In the genomic region with DNA sequence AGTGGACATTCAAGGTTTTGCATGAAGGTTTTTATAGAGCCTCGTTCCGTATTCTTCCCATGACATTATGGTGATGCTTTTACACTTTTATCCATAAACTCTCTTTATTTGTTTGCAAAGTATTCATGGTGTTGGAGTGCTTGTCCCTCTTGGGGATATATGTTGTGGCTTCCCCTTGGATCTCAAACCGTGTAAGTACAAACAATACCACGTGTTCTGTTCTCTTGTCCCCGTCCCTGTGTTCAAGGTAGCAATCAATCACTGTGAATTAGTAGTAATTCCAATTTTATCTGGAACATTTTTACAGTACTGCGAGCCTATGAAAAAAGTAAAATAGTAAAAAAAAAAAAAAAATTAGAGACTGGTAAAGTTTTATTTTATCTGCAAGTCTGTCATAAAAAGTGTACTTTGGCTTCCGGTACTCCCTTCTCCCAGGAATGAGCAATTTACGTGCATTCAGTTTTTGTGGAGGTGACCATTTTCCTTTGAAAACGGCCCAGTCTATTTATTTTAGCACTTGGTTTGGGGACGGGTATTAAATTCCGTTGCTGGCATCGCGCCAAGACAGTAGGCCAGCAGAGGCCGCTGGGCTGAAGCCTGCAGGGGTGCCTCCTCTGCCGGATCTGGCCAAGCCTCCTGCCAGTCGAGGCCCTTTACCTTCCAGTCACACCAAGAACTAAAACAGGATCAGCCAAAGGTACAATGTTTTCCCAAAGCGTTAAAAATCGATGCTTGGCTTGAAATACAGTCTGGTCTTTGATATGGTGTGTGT, we compare ENCODE assay signal across 8 cellular contexts.
A peak's percentile ranks its signal among the peaks of the same experiment; 100 is the strongest.
DNase-seq lines count a peak whose midpoint lies in the region; ATAC-seq lines count a peak whose summit lies in the region.

No MANE protein-coding gene starts in this region.

- no peak for ATAC-seq in GM18861 (IDR thresholded peaks at IDR 0.05; ENCODE audit: unreplicated experiment)

- DNase-seq in activated naive CD4-positive, alpha-beta T cell treated with anti-CD3 and anti-CD28 coated beads for 36 hours: peak; percentile 50
- DNase-seq in activated naive CD4-positive, alpha-beta T cell treated with Interleukin-2 at 50 U/mL for 16 hours: no peak
- DNase-seq in NCI-H187 (lab: John Stamatoyannopoulos, UW) (peak; percentile 17 to 19), UCSD-AML1 (lab: John Stamatoyannopoulos, UW; ENCODE audit: unreplicated experiment) (peak; percentile 80), dermis blood vessel endothelial cell (peak; percentile 74), kidney glomerular epithelial cell (lab: John Stamatoyannopoulos, UW) (peak; percentile 47)
- peak; percentile 14 for DNase-seq in stimulated activated CD4-positive, alpha-beta T cell treated with anti-CD3 and anti-CD28 coated beads, Interleukin-12 subunit alpha, Interleukin-12 subunit beta, amount 100 ng/mL, for 4 hours

- intact Hi-C loops in activated naive CD4-positive, alpha-beta T cell treated with anti-CD3 and anti-CD28 coated beads for 36 hours (cut with micrococcal nuclease): no loop called here

- no peaks in the 10 kb centered on the region for H3K9me3 Mint-ChIP-seq in activated naive CD4-positive, alpha-beta T cell treated with anti-CD3 and anti-CD28 coated beads for 36 hours

- H3K27me3 Mint-ChIP-seq in activated naive CD4-positive, alpha-beta T cell treated with anti-CD3 and anti-CD28 coated beads for 36 hours (ENCODE audit: low read depth): peaks cover 10% of the 10 kb centered on the region

- no peaks in the 10 kb centered on the region for H3K36me3 Mint-ChIP-seq in activated naive CD4-positive, alpha-beta T cell treated with anti-CD3 and anti-CD28 coated beads for 36 hours (ENCODE audit: low read depth)

- CTCF ChIA-PET in activated naive CD4-positive, alpha-beta T cell treated with anti-CD3 and anti-CD28 coated beads for 36 hours (lab: Charles Lee): interaction anchor here (1.0 to 2.3 kb wide), 2 partner anchors 10 kb away, joined by 3 to 12 read pairs; no protein-coding TSS in a partner anchor

- peak overlapping the region; percentile 57 for H3K4me3 Mint-ChIP-seq in activated naive CD4-positive, alpha-beta T cell treated with anti-CD3 and anti-CD28 coated beads for 36 hours

- H3K27ac Mint-ChIP-seq in activated naive CD4-positive, alpha-beta T cell treated with anti-CD3 and anti-CD28 coated beads for 36 hours: no peak overlapping the region

- H3K4me1 Mint-ChIP-seq in activated naive CD4-positive, alpha-beta T cell treated with anti-CD3 and anti-CD28 coated beads for 36 hours (ENCODE audit: low read depth): peaks cover 5% of the 10 kb centered on the region
